Comparison of ENCODE assay signal across 1 cellular context in genomic region chr2:105801961-105802360, GRCh38.
TF ChIP-seq lines count a peak whose summit lies in the region.

No MANE protein-coding gene starts in this region.

TF ChIP-seq in WTC11, 78 proteins besides CTCF, POLR2A, EP300 and RAD21 (continued from another document):
- no peak for TF ChIP-seq ZNF532 (CRISPR knock-in tag; IDR thresholded peaks at IDR 0.05; ENCODE audit: borderline replicate concordance)
- no peak for TF ChIP-seq TEAD4 (CRISPR knock-in tag; IDR thresholded peaks at IDR 0.05)
- TF ChIP-seq ZNF121 (CRISPR knock-in tag; IDR thresholded peaks at IDR 0.05): no peak
- TF ChIP-seq HMGA2 (CRISPR knock-in tag; IDR thresholded peaks at IDR 0.05): no peak
- no peak for TF ChIP-seq MAX (CRISPR knock-in tag; IDR thresholded peaks at IDR 0.05)
- no peak for TF ChIP-seq OVOL2 (CRISPR knock-in tag; IDR thresholded peaks at IDR 0.05; ENCODE audit: borderline replicate concordance)
- TF ChIP-seq CREB1 (CRISPR knock-in tag; IDR thresholded peaks at IDR 0.05): no peak
- TF ChIP-seq CBFB (CRISPR knock-in tag; IDR thresholded peaks at IDR 0.05; ENCODE audit: low read depth): no peak
- TF ChIP-seq GTF2I (CRISPR knock-in tag; conservative IDR thresholded peaks at IDR 0.05): no peak
- TF ChIP-seq ZSCAN18 (CRISPR knock-in tag; IDR thresholded peaks at IDR 0.05): no peak
- TF ChIP-seq USF2 (CRISPR knock-in tag; IDR thresholded peaks at IDR 0.05): no peak
